Comparison of ENCODE assay signal across 12 cellular contexts in genomic region chr11:48018561-48019229, GRCh38. TPM values are rescaled to one million over a fixed set of nuclear protein-coding genes. Genes with fewer than 3 reads are reported as not detected.
DNase-seq lines count a peak whose midpoint lies in the region; ATAC-seq and TF ChIP-seq lines count a peak whose summit lies in the region.
"Had no signal": no experiment of that assay in that cellular context is flagged by ENCODE, and none has a peak within 500 bp of the region (broad histone marks: within the 10 kb centered on the region; RNA-seq: fewer than 3 reads in every experiment).

No MANE protein-coding gene starts in this region.

- H3K27ac ChIP-seq in OCI-LY7 (ENCODE audit: low read depth, low read length, poor library complexity, severe bottlenecking) (peak overlapping the region; percentile 92), prostate gland (peak overlapping the region; percentile 9 to 12)
- H3K27ac ChIP-seq: 22Rv1 had no signal

- no peak for TF ChIP-seq POLR2A in prostate gland (IDR thresholded peaks at IDR 0.05)

- H2AFZ ChIP-seq in OCI-LY7 (ENCODE audit: low read length) = peak overlapping the region; percentile 37; the same call in 1 of the 2 replicates

- no peak for ATAC-seq in GM21390 (IDR thresholded peaks at IDR 0.05; ENCODE audit: unreplicated experiment)
- ATAC-seq: HepG2, PC-3 had no signal

- H3K79me2 ChIP-seq in OCI-LY7 (ENCODE audit: insufficient read depth, low read depth, low read length) = peaks cover 24% of the 10 kb centered on the region; the same call in 1 of the 2 replicates

- TF ChIP-seq CTCF in OCI-LY7 (conservative IDR thresholded peaks at IDR 0.05; ENCODE audit: low read length) = no peak
- TF ChIP-seq CTCF in endothelial cell (IDR thresholded peaks at IDR 0.05; ENCODE audit: unreplicated experiment) = no peak
- TF ChIP-seq CTCF in prostate gland (IDR thresholded peaks at IDR 0.05) = no peak

- no peaks in the 10 kb centered on the region for H3K27me3 ChIP-seq in prostate gland (replicated peaks; ENCODE audit: insufficient read depth)

- H3K4me2 ChIP-seq in OCI-LY7 (ENCODE audit: low read length) = peak overlapping the region; percentile 98

- DNase-seq in NCI-H1417 (lab: John Stamatoyannopoulos, UW) (peak in 2 of 3 experiments; percentile 39 to 49), NCI-H1417 treated with DMSO at 0.1 percent for 48 hours (lab: John Stamatoyannopoulos, UW) (no peak), OCI-LY7 (ENCODE audit: low spot score) (peak; percentile 73), endothelial cell (ENCODE audit: low spot score) (peak; percentile 9), prostate gland (ENCODE audit: low spot score) (no peak), activated gamma-delta T cell (lab: John Stamatoyannopoulos, UW) (no peak), NCI-H2196 (lab: John Stamatoyannopoulos, UW; ENCODE audit: unreplicated experiment) (no peak)
- DNase-seq: PC-3; stimulated activated CD4-positive, alpha-beta T cell treated with anti-CD3 and anti-CD28 coated beads, Interleukin-4, amount 100 ng/mL, for 4 hours had no signal

- peaks cover 99% of the 10 kb centered on the region for H3K4me1 ChIP-seq in OCI-LY7 (ENCODE audit: insufficient read depth, low read length, poor library complexity, severe bottlenecking)
- no peaks in the 10 kb centered on the region for H3K4me1 ChIP-seq in prostate gland (replicated peaks)

- H3K36me3 Mint-ChIP-seq in endothelial cell (ENCODE audit: low read depth, unreplicated experiment) = no peaks in the 10 kb centered on the region

- H3K27ac Mint-ChIP-seq in endothelial cell (ENCODE audit: unreplicated experiment) = no peak overlapping the region

- H3K4me1 Mint-ChIP-seq in endothelial cell (ENCODE audit: unreplicated experiment) = peaks cover 16% of the 10 kb centered on the region

- no peak overlapping the region for H3K4me3 Mint-ChIP-seq in endothelial cell (ENCODE audit: unreplicated experiment)

- no TSS peak for BruUV-seq in OCI-LY7 (replicated peaks; lab: Mats Ljungman, UMichigan)

- H3K4me3 ChIP-seq in OCI-LY7 (ENCODE audit: low read depth, low read length, poor library complexity, severe bottlenecking) (peak overlapping the region; percentile 66), prostate gland (no peak overlapping the region)

- H4K20me1 ChIP-seq in OCI-LY7 (ENCODE audit: insufficient read depth, low read length) = no peaks in the 10 kb centered on the region

- no peaks in the 10 kb centered on the region for H3K9me2 ChIP-seq in OCI-LY7 (ENCODE audit: insufficient read depth, low read length)

- intact Hi-C loops in OCI-LY7 (cut with micrococcal nuclease; ENCODE audit: unreplicated experiment) (loop anchor here (5.0 to 10.0 kb wide), 2 partner anchors 166 to 254 kb away; partner anchors contain the start of gene FNBP4), prostate gland (cut with DNase I) (no loop called here)

- H3K9me3 ChIP-seq in OCI-LY7 (ENCODE audit: low read length) (no peaks in the 10 kb centered on the region), prostate gland (no peaks in the 10 kb centered on the region)

- CTCF ChIA-PET in OCI-LY7 (lab: Charles Lee; ENCODE audit: unreplicated experiment) = interaction anchor here (0.9 to 2.0 kb wide), 3 partner anchors 13 to 84 kb away, joined by 3 to 7 read pairs (median 5); no protein-coding TSS in a partner anchor

- H3K36me3 ChIP-seq in OCI-LY7 (ENCODE audit: insufficient read depth, low read length) (no peaks in the 10 kb centered on the region), prostate gland (no peaks in the 10 kb centered on the region)

- WGBS in prostate gland = 45% methylated on average over 16 of the region's 16 CpGs

- H3K27me3 Mint-ChIP-seq in endothelial cell (ENCODE audit: unreplicated experiment) = peaks cover 3% of the 10 kb centered on the region

- POLR2A ChIA-PET in OCI-LY7 (lab: Charles Lee) = interaction anchor here (0.7 to 4.9 kb wide), 22 partner anchors 9 to 154 kb away, joined by 3 to 91 read pairs (median 5); no protein-coding TSS in a partner anchor

- no peaks in the 10 kb centered on the region for H3K9me3 Mint-ChIP-seq in endothelial cell (ENCODE audit: unreplicated experiment)

RNA-seq across cellular contexts. Expression of gene PTPRJ, which starts 38.3 kb away (rescaled TPM):
- 4.5 and 5.4 TPM in 2 replicates for total RNA-seq in OCI-LY7 (2014; rRNA removed; shearing (Covaris generic))
- 24.9 and 28.3 TPM in 2 replicates for total RNA-seq in OCI-LY7 (2022)
- 1.6 TPM for total RNA-seq in endothelial cell (ENCODE audit: unreplicated experiment)
- total RNA-seq in prostate gland = 10 to 100 TPM; 24.9 to 48.0 TPM

Comparison
In these comparisons a context has a peak if more than half of its experiments do, and no peak if none do; other contexts are left out.
1. DNase-seq: peak in NCI-H1417 (2 of 3), OCI-LY7 (single experiment) and endothelial cell (single experiment); none in NCI-H1417 treated with DMSO at 0.1 percent for 48 hours (single experiment), prostate gland (single experiment), activated gamma-delta T cell (single experiment) and NCI-H2196 (single experiment).